28 cellular contexts compared by ENCODE assay signal in genomic region chr1:7617826-7618225, GRCh38.
"Had no signal": no experiment of that assay in that cellular context is flagged by ENCODE, and none has a peak within 500 bp of the region (broad histone marks: within the 10 kb centered on the region; RNA-seq: fewer than 3 reads in every experiment).

No MANE protein-coding gene starts in this region.

- H3K9me3 Mint-ChIP-seq: activated CD4-positive, alpha-beta memory T cell treated with anti-CD3 and anti-CD28 coated beads for 36 hours; activated CD4-positive, alpha-beta T cell treated with anti-CD3 and anti-CD28 coated beads, Interleukin-2, amount 10 ng/mL, durations not matched to agents 7 days and 5 days; activated naive CD8-positive, alpha-beta T cell treated with anti-CD3 and anti-CD28 coated beads for 36 hours; activated T-cell treated with anti-CD3 and anti-CD28 coated beads, Interleukin-2, amount 50 U/mL, for 4 hours; central memory CD8-positive, alpha-beta T cell; T-helper 2 cell treated with Interferon-gamma antibody and Interleukin-4, amounts not matched to agents 5 μg/mL and 100 μg/mL, for 36 hours had no signal

- H3K27ac Mint-ChIP-seq: activated CD4-positive, alpha-beta memory T cell treated with anti-CD3 and anti-CD28 coated beads for 36 hours; activated CD4-positive, alpha-beta T cell treated with anti-CD3 and anti-CD28 coated beads, Interleukin-2, amount 10 ng/mL, durations not matched to agents 7 days and 5 days; activated naive CD8-positive, alpha-beta T cell treated with anti-CD3 and anti-CD28 coated beads for 36 hours; T-helper 2 cell treated with Interferon-gamma antibody and Interleukin-4, amounts not matched to agents 5 μg/mL and 100 μg/mL, for 36 hours had no signal

- H3K9me3 ChIP-seq: ascending aorta, body of pancreas, MG63, SJSA1 had no signal

- H3K27me3 Mint-ChIP-seq: activated CD4-positive, alpha-beta T cell treated with anti-CD3 and anti-CD28 coated beads, Interleukin-2, amount 10 ng/mL, durations not matched to agents 7 days and 5 days had no signal

- H3K4me1 Mint-ChIP-seq: activated CD4-positive, alpha-beta T cell treated with anti-CD3 and anti-CD28 coated beads, Interleukin-2, amount 10 ng/mL, durations not matched to agents 7 days and 5 days; activated naive CD8-positive, alpha-beta T cell treated with anti-CD3 and anti-CD28 coated beads for 36 hours; central memory CD8-positive, alpha-beta T cell had no signal

- H3K4me3 ChIP-seq: ascending aorta, body of pancreas, MG63, SJSA1 had no signal

- H3K4me3 Mint-ChIP-seq: activated CD4-positive, alpha-beta memory T cell treated with anti-CD3 and anti-CD28 coated beads for 36 hours; activated CD4-positive, alpha-beta T cell treated with anti-CD3 and anti-CD28 coated beads, Interleukin-2, amount 10 ng/mL, durations not matched to agents 7 days and 5 days; activated naive CD8-positive, alpha-beta T cell treated with anti-CD3 and anti-CD28 coated beads for 36 hours; activated T-cell treated with anti-CD3 and anti-CD28 coated beads, Interleukin-2, amount 50 U/mL, for 4 hours; central memory CD8-positive, alpha-beta T cell; T-helper 2 cell treated with Interferon-gamma antibody and Interleukin-4, amounts not matched to agents 5 μg/mL and 100 μg/mL, for 36 hours had no signal

- ATAC-seq: activated T-cell treated with anti-CD3 and anti-CD28 coated beads, Interleukin-2, amount 50 U/mL, for 4 hours; body of pancreas; SK-N-SH treated with all-trans-retinoic acid at 6 μM for 48 hours had no signal

- H3K4me1 ChIP-seq: ascending aorta, SJSA1 had no signal

- H3K27me3 ChIP-seq: ascending aorta, body of pancreas, MG63 had no signal

- DNase-seq: activated CD4-positive, alpha-beta memory T cell treated with anti-CD3 and anti-CD28 coated beads for 36 hours; activated CD4-positive, alpha-beta T cell treated with anti-CD3 and anti-CD28 coated beads for 1 hour; activated CD4-positive, alpha-beta T cell treated with anti-CD3 and anti-CD28 coated beads, Interleukin-2, amount 10 ng/mL, durations not matched to agents 7 days and 5 days; activated CD8-positive, alpha-beta memory T cell treated with anti-CD3 and anti-CD28 coated beads for 24 hours; activated effector memory CD4-positive, alpha-beta T cell treated with anti-CD3 and anti-CD28 coated beads, Interleukin-2, amount 50 U/mL, for 16 hours; activated naive CD4-positive, alpha-beta T cell treated with Interleukin-2 at 50 U/mL for 16 hours; activated naive CD8-positive, alpha-beta T cell treated with anti-CD3 and anti-CD28 coated beads for 36 hours; activated T-cell treated with anti-CD3 and anti-CD28 coated beads, Interleukin-2, amount 50 U/mL, for 4 hours; body of pancreas; MG63; MV-4-11; NCI-H1092 treated with DMSO at 0.1 percent for 48 hours; NCI-H1417 treated with DMSO at 0.1 percent for 48 hours; NCI-H1694; NCI-H2029; NCI-H2107; NCI-H2171 treated with DMSO at 0.1 percent for 48 hours; NCI-H345; NCI-H510A; NCI-H526 treated with DMSO at 0.1 percent for 48 hours; NCI-H82; SHP77; SW 1271 had no signal

- H3K27ac ChIP-seq: ascending aorta, body of pancreas, SJSA1 had no signal

- H3K36me3 Mint-ChIP-seq: activated CD4-positive, alpha-beta memory T cell treated with anti-CD3 and anti-CD28 coated beads for 36 hours; activated naive CD8-positive, alpha-beta T cell treated with anti-CD3 and anti-CD28 coated beads for 36 hours had no signal

- H3K36me3 ChIP-seq: ascending aorta, MG63, SJSA1 had no signal
